In genomic region chr10:73553726-73554125, GRCh38 we compare ENCODE assay signal across 18 cellular contexts. TPM values are rescaled to one million over a fixed set of nuclear protein-coding genes. Genes with fewer than 3 reads are reported as not detected.
DNase-seq lines count a peak whose midpoint lies in the region; ATAC-seq and TF ChIP-seq lines count a peak whose summit lies in the region.
"Had no signal": no experiment of that assay in that cellular context is flagged by ENCODE, and none has a peak within 500 bp of the region (broad histone marks: within the 10 kb centered on the region; RNA-seq: fewer than 3 reads in every experiment).

No MANE protein-coding gene starts in this region.

- peaks cover 16% of the 10 kb centered on the region for H3K4me1 ChIP-seq in skeletal muscle satellite cell (ENCODE audit: control insufficient read depth, insufficient read depth, low read length)
- H3K4me1 ChIP-seq in tibial artery, result peaks cover 0 to 6% (median 2%) of the 10 kb centered on the region in 4 donors

- peaks cover 2% of the 10 kb centered on the region for H3K27me3 Mint-ChIP-seq in nephron progenitor cell (ENCODE audit: low read depth, poor library complexity)
- H3K27me3 Mint-ChIP-seq: stimulated activated naive CD8-positive, alpha-beta T cell treated with anti-CD3 and anti-CD28 coated beads, Interleukin-15, Interleukin-2, amounts not matched to agents 100 ng/mL and 50 ng/mL, for 24 hours had no signal

- H3K9ac ChIP-seq in skeletal muscle satellite cell (ENCODE audit: low read depth, low read length), result no peak overlapping the region

- no peaks in the 10 kb centered on the region for H3K36me3 ChIP-seq in skeletal muscle satellite cell (ENCODE audit: insufficient read depth, low read length)
- peaks cover 0 to 5% (median 0%) of the 10 kb centered on the region in 3 donors for H3K36me3 ChIP-seq in tibial artery

- peaks cover 20% of the 10 kb centered on the region for H3K36me3 Mint-ChIP-seq in nephron progenitor cell (ENCODE audit: low read depth)

- no peak overlapping the region for H3K27ac Mint-ChIP-seq in nephron progenitor cell
- H3K27ac Mint-ChIP-seq: H9; stimulated activated naive CD8-positive, alpha-beta T cell treated with anti-CD3 and anti-CD28 coated beads, Interleukin-15, Interleukin-2, amounts not matched to agents 100 ng/mL and 50 ng/mL, for 24 hours had no signal

- H3K4me3 ChIP-seq in skeletal muscle satellite cell (ENCODE audit: low read length) (no peak overlapping the region), tibial artery (no peak overlapping the region)
- H3K4me3 ChIP-seq: hepatocyte had no signal

- H3K4me1 Mint-ChIP-seq in nephron progenitor cell, result peaks cover 7% of the 10 kb centered on the region

- no peak for ATAC-seq in omental fat pad (ENCODE audit: low FRiP score)

- H3K9me3 Mint-ChIP-seq in nephron progenitor cell, result peaks cover 7% of the 10 kb centered on the region
- H3K9me3 Mint-ChIP-seq: H9; stimulated activated naive CD8-positive, alpha-beta T cell treated with anti-CD3 and anti-CD28 coated beads, Interleukin-15, Interleukin-2, amounts not matched to agents 100 ng/mL and 50 ng/mL, for 24 hours had no signal

- H3K27me3 ChIP-seq in layer of hippocampus (ENCODE audit: control insufficient read depth, insufficient read depth, low read length), result no peaks in the 10 kb centered on the region
- H3K27me3 ChIP-seq in skeletal muscle satellite cell (ENCODE audit: control insufficient read depth, insufficient read depth, low read length), result no peaks in the 10 kb centered on the region
- H3K27me3 ChIP-seq in tibial artery, result no peaks in the 10 kb centered on the region
- H3K27me3 ChIP-seq: hepatocyte had no signal

- intact Hi-C loops in tibial artery (cut with DNase I; ENCODE audit: low total_unique reads), result no loop called here

- peak overlapping the region; percentile 24 for H3K4me2 ChIP-seq in skeletal muscle satellite cell (ENCODE audit: low read length)
- H3K4me2 ChIP-seq: hepatocyte had no signal

- peak; percentile 11 for DNase-seq in DMS79 (lab: John Stamatoyannopoulos, UW)
- no peak for DNase-seq in nephron progenitor cell
- DNase-seq in tibial artery, result no peak
- DNase-seq in HEK293T (ENCODE audit: extremely low spot score), result no peak
- no peak for DNase-seq in omental fat pad (ENCODE audit: low spot score)
- DNase-seq: activated CD4-positive, alpha-beta T cell treated with anti-CD3 and anti-CD28 coated beads for 1 hour; activated gamma-delta T cell treated with Interleukin-2 at 50 U/mL for 16 hours; aorta; H9; Karpas-422; kidney; NCI-H187; NCI-H510A treated with DMSO at 0.1 percent for 48 hours had no signal

- POLR2A ChIA-PET in HEK293T (lab: Yijun Ruan, JAX), result interaction anchor here (1.1 to 1.7 kb wide), 2 partner anchors 72 to 307 kb away, joined by 3 read pairs; partner anchors contain the start of gene DNAJC9

- TF ChIP-seq CTCF in VCaP (conservative IDR thresholded peaks at IDR 0.05) (no peak), nephron progenitor cell (IDR thresholded peaks at IDR 0.05) (no peak), tibial artery (IDR thresholded peaks at IDR 0.05) (no peak), omental fat pad (IDR thresholded peaks at IDR 0.05) (no peak)

- no peak overlapping the region for H3K4me3 Mint-ChIP-seq in nephron progenitor cell
- H3K4me3 Mint-ChIP-seq: H9; stimulated activated naive CD8-positive, alpha-beta T cell treated with anti-CD3 and anti-CD28 coated beads, Interleukin-15, Interleukin-2, amounts not matched to agents 100 ng/mL and 50 ng/mL, for 24 hours had no signal

- H3K27ac ChIP-seq in VCaP, result peak overlapping the region; percentile 68
- peak overlapping the region; percentile 90 for H3K27ac ChIP-seq in layer of hippocampus (ENCODE audit: low read depth, low read length)
- H3K27ac ChIP-seq in tibial artery, result no peak overlapping the region
- H3K27ac ChIP-seq: hepatocyte had no signal

- H3K9me3 ChIP-seq in skeletal muscle satellite cell (replicated peaks; ENCODE audit: low read length) (no peaks in the 10 kb centered on the region), tibial artery (no peaks in the 10 kb centered on the region)

- CTCF ChIA-PET in HEK293T (lab: Yijun Ruan, JAX), result no interaction called here

TF ChIP-seq in HEK293T, 16 proteins besides CTCF, POLR2A, EP300 and RAD21:
- TF ChIP-seq L3MBTL2 (conservative IDR thresholded peaks at IDR 0.05) (no peak), BHLHE40 (IDR thresholded peaks at IDR 0.05; ENCODE audit: borderline replicate concordance) (no peak), FOXA1 (IDR thresholded peaks at IDR 0.05) (no peak), PKNOX1 (IDR thresholded peaks at IDR 0.05) (no peak), TARDBP (IDR thresholded peaks at IDR 0.05) (no peak), SUZ12 (IDR thresholded peaks at IDR 0.05) (no peak), CTBP1 (IDR thresholded peaks at IDR 0.05; ENCODE audit: borderline replicate concordance) (no peak)

RNA-seq across cellular contexts. Expression of gene USP54, which starts 37.4 kb away (rescaled TPM):
- 10.1 and 12.5 TPM in 2 replicates for total RNA-seq in skeletal muscle satellite cell (2012; rRNA removed)
- total RNA-seq in omental fat pad, result 10 to 100 TPM in 3 of 4 donors, 1 to 10 TPM in 1; 9.2 to 28.1 (median 20.2) TPM

RNA-seq across cellular contexts. Expression of gene PPP3CB, which starts 57.9 kb away (rescaled TPM):
- total RNA-seq in skeletal muscle satellite cell (2012; rRNA removed), result 20.0 and 26.4 TPM in 2 replicates
- 10 to 100 TPM; 41.1 to 57.7 (median 46.2) TPM for total RNA-seq in omental fat pad

Comparison
In these comparisons a context has a peak if more than half of its experiments do, and no peak if none do; other contexts are left out.
1. H3K27ac ChIP-seq: peak in VCaP (single experiment) and layer of hippocampus (single experiment); none in tibial artery (0 of 2).